8 cellular contexts compared by ENCODE assay signal in the genomic region with DNA sequence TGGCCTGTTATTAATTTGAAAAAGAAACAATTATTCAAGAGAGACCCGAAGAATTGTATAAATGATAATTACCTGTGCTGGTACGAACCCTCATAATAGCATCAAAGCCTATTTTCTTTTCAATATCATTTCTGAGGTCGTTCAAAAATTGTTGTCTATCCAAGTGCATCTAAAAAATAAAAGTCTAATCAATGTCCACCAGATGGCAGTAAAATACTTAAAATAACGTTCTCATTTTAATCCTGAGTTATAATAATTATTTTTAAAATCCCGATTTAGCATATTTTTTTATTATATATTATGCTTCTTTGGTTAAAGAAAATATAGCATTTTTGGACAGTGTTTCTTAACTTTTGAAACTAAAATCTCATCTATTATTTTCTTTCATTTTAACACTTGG. TPM values are rescaled to one million over a fixed set of nuclear protein-coding genes. Genes with fewer than 3 reads are reported as not detected.
DNase-seq lines count a peak whose midpoint lies in the region; ATAC-seq, FAIRE-seq and TF ChIP-seq lines count a peak whose summit lies in the region.

No MANE protein-coding gene starts in this region.

- peak; percentile 64 for TF ChIP-seq CTCF in progenitor cell of endocrine pancreas (IDR thresholded peaks at IDR 0.05; ENCODE audit: unreplicated experiment)

- H3K9me3 Mint-ChIP-seq in progenitor cell of endocrine pancreas (ENCODE audit: low read depth), result no peaks in the 10 kb centered on the region

- peaks cover 6% of the 10 kb centered on the region for H3K36me3 Mint-ChIP-seq in progenitor cell of endocrine pancreas (ENCODE audit: insufficient read depth)

- FAIRE-seq in endometrium (lab: Jason Lieb, UNC), result peak; percentile 99

- no peak for ATAC-seq in HG02678 (IDR thresholded peaks at IDR 0.05; ENCODE audit: unreplicated experiment)
- no peak for ATAC-seq in HG02885 (IDR thresholded peaks at IDR 0.05; ENCODE audit: poor library complexity, unreplicated experiment)
- no peak for ATAC-seq in GM21576 (IDR thresholded peaks at IDR 0.05; ENCODE audit: unreplicated experiment)

- in situ Hi-C loops in G401 (cut with HindIII; ENCODE audit: low sequenced_read_pairs), result no loop called here

- H3K4me3 Mint-ChIP-seq in progenitor cell of endocrine pancreas (ENCODE audit: low read depth), result no peak overlapping the region

- H3K27ac Mint-ChIP-seq in progenitor cell of endocrine pancreas, result no peak overlapping the region

- no peaks in the 10 kb centered on the region for H3K4me1 Mint-ChIP-seq in progenitor cell of endocrine pancreas (ENCODE audit: low read depth)

- DNase-seq in G401 (ENCODE audit: low spot score) (peak; percentile 20), NCI-H446 treated with DMSO at 0.1 percent for 48 hours (lab: John Stamatoyannopoulos, UW) (peak; percentile 1), progenitor cell of endocrine pancreas (ENCODE audit: low spot score, unreplicated experiment) (no peak), amygdala (lab: John Stamatoyannopoulos, UW) (no peak)

- H3K27me3 Mint-ChIP-seq in progenitor cell of endocrine pancreas, result no peaks in the 10 kb centered on the region

RNA-seq across cellular contexts. Expression of a gene that starts 55.7 kb away (rescaled TPM):
- total RNA-seq in G401 (2014; rRNA removed; shearing (Covaris generic)), result 3.8 and 28.7 TPM in 2 replicates
- total RNA-seq in progenitor cell of endocrine pancreas, result 56.7 and 56.8 TPM in 2 replicates

Comparison
In these comparisons a context has a peak if more than half of its experiments do, and no peak if none do; other contexts are left out.
1. DNase-seq: peak in G401 (single experiment) and NCI-H446 treated with DMSO at 0.1 percent for 48 hours (single experiment); none in progenitor cell of endocrine pancreas (single experiment) and amygdala (0 of 56).